In the genomic region with DNA sequence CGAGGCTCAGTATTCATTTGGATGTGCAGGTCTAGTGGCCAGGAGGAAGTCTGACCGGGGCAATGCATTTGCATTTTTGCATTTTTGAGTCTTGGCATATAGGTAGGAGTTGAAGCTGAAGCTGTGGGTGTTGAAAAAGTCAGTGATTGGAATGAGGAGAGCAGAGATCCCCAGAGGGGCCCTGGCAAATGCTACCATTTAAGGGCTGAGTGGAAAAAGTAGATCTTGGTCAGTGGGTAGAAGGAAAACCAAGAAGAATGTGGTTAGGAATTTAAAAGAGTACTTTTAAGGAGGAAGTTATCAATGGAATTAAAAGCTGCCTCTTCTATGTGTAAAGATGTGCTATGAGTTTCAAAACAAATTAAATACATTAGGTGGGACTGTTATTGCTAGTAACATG, we compare ENCODE assay signal across 1 cellular context.
TF ChIP-seq lines count a peak whose summit lies in the region.

No MANE protein-coding gene starts in this region.

TF ChIP-seq in IMR-90, 13 proteins besides CTCF, POLR2A, EP300 and RAD21 (continued from another document):
- TF ChIP-seq MAZ (IDR thresholded peaks at IDR 0.05; ENCODE audit: borderline replicate concordance, low read depth, low read length) (no peak), BHLHE40 (IDR thresholded peaks at IDR 0.05; ENCODE audit: low read depth, low read length) (no peak), SMC3 (IDR thresholded peaks at IDR 0.05; ENCODE audit: low read depth, low read length) (no peak)
- TF ChIP-seq, protein P1, sequence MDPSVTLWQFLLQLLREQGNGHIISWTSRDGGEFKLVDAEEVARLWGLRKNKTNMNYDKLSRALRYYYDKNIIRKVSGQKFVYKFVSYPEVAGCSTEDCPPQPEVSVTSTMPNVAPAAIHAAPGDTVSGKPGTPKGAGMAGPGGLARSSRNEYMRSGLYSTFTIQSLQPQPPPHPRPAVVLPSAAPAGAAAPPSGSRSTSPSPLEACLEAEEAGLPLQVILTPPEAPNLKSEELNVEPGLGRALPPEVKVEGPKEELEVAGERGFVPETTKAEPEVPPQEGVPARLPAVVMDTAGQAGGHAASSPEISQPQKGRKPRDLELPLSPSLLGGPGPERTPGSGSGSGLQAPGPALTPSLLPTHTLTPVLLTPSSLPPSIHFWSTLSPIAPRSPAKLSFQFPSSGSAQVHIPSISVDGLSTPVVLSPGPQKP (IDR thresholded peaks at IDR 0.05; ENCODE audit: borderline replicate concordance, low read depth, low read length), result no peak
TF ChIP-seq in IMR-90: peak in this region for 0.
